34 cellular contexts compared by ENCODE assay signal in genomic region chr18:13183359-13183758, GRCh38.
"Had no signal": no experiment of that assay in that cellular context is flagged by ENCODE, and none has a peak within 500 bp of the region (broad histone marks: within the 10 kb centered on the region; RNA-seq: fewer than 3 reads in every experiment).

No MANE protein-coding gene starts in this region.

- H3K27ac ChIP-seq: adrenal gland, ascending aorta, breast epithelium, cardiac muscle cell, coronary artery, dorsolateral prefrontal cortex, gastroesophageal sphincter, WERI-Rb-1 had no signal

- H3K4me1 ChIP-seq: adrenal gland, ascending aorta, breast epithelium, gastroesophageal sphincter had no signal

- H3K27ac Mint-ChIP-seq: activated B cell treated with CpG ODN at 0.5 μM for 24 hours; activated CD8-positive, alpha-beta T cell treated with anti-CD3 and anti-CD28 coated beads for 36 hours; activated naive CD8-positive, alpha-beta T cell; activated T-helper 17 cell treated with anti-CD3 and anti-CD28 coated beads, Interleukin-2, amount 50 U/mL, for 72 hours; brain; dendritic cell treated with granulocyte-macrophage colony-stimulating factor and Interleukin-4, amounts not matched to agents 40 ng/mL and 50 ng/mL, for 4 days; T-cell; T-helper 1 cell treated with Interleukin-12 subunit alpha and Interleukin-12 subunit beta and Interleukin-4 antibody, amounts not matched to agents 30 μg/mL and 1 μg/mL, for 36 hours; T-helper 2 cell treated with Interferon-gamma antibody and Interleukin-4, amounts not matched to agents 5 μg/mL and 100 μg/mL, for 36 hours had no signal

- H3K9me3 Mint-ChIP-seq: activated B cell treated with CpG ODN at 0.5 μM for 24 hours; activated CD8-positive, alpha-beta T cell treated with anti-CD3 and anti-CD28 coated beads for 36 hours; activated T-cell treated with anti-CD3 and anti-CD28 coated beads, Interleukin-2, amount 50 U/mL, for 4 hours; activated T-helper 17 cell treated with anti-CD3 and anti-CD28 coated beads, Interleukin-2, amount 50 U/mL, for 72 hours; brain; central memory CD8-positive, alpha-beta T cell; dendritic cell treated with granulocyte-macrophage colony-stimulating factor and Interleukin-4, amounts not matched to agents 40 ng/mL and 50 ng/mL, for 4 days; endodermal cell; T-cell; T-helper 1 cell treated with Interleukin-12 subunit alpha and Interleukin-12 subunit beta and Interleukin-4 antibody, amounts not matched to agents 30 μg/mL and 1 μg/mL, for 36 hours; T-helper 2 cell treated with Interferon-gamma antibody and Interleukin-4, amounts not matched to agents 5 μg/mL and 100 μg/mL, for 36 hours had no signal

- H3K36me3 Mint-ChIP-seq: activated naive CD8-positive, alpha-beta T cell; brain; T-cell had no signal

- H3K9me3 ChIP-seq: adrenal gland, ascending aorta, breast epithelium, gastroesophageal sphincter had no signal

- H3K36me3 ChIP-seq: adrenal gland, ascending aorta, breast epithelium, cardiac muscle cell, gastroesophageal sphincter, WERI-Rb-1 had no signal

- H3K27me3 Mint-ChIP-seq: activated CD8-positive, alpha-beta T cell treated with anti-CD3 and anti-CD28 coated beads for 36 hours; activated naive CD8-positive, alpha-beta T cell had no signal

- H3K27me3 ChIP-seq: adrenal gland, ascending aorta, breast epithelium, cardiac muscle cell, dorsolateral prefrontal cortex, gastroesophageal sphincter had no signal

- H3K4me3 ChIP-seq: adrenal gland, ascending aorta, breast epithelium, cardiac muscle cell, coronary artery, dorsolateral prefrontal cortex, gastroesophageal sphincter had no signal

- H3K4me3 Mint-ChIP-seq: activated B cell treated with CpG ODN at 0.5 μM for 24 hours; activated CD8-positive, alpha-beta T cell treated with anti-CD3 and anti-CD28 coated beads for 36 hours; activated naive CD8-positive, alpha-beta T cell; activated T-cell treated with anti-CD3 and anti-CD28 coated beads, Interleukin-2, amount 50 U/mL, for 4 hours; activated T-helper 17 cell treated with anti-CD3 and anti-CD28 coated beads, Interleukin-2, amount 50 U/mL, for 72 hours; brain; central memory CD8-positive, alpha-beta T cell; dendritic cell treated with granulocyte-macrophage colony-stimulating factor and Interleukin-4, amounts not matched to agents 40 ng/mL and 50 ng/mL, for 4 days; endodermal cell; T-cell; T-helper 1 cell treated with Interleukin-12 subunit alpha and Interleukin-12 subunit beta and Interleukin-4 antibody, amounts not matched to agents 30 μg/mL and 1 μg/mL, for 36 hours; T-helper 2 cell treated with Interferon-gamma antibody and Interleukin-4, amounts not matched to agents 5 μg/mL and 100 μg/mL, for 36 hours had no signal

- H3K4me1 Mint-ChIP-seq: activated B cell treated with CpG ODN at 0.5 μM for 24 hours; brain; central memory CD8-positive, alpha-beta T cell; T-cell had no signal

- DNase-seq: activated B cell treated with CpG ODN at 0.5 μM for 24 hours; activated CD4-positive, alpha-beta T cell treated with anti-CD3 and anti-CD28 coated beads for 48 hours; activated CD4-positive, alpha-beta T cell treated with anti-CD3 and anti-CD28 coated beads, Interleukin-2, amount 50 U/mL, for 1 hour; activated CD4-positive, alpha-beta T cell treated with anti-CD3 and anti-CD28 coated beads, Interleukin-2, amount 50 U/mL, for 48 hours; activated CD8-positive, alpha-beta memory T cell treated with anti-CD3 and anti-CD28 coated beads for 24 hours; activated CD8-positive, alpha-beta T cell treated with anti-CD3 and anti-CD28 coated beads for 36 hours; activated effector memory CD4-positive, alpha-beta T cell treated with Interleukin-2 at 50 U/mL for 16 hours; activated gamma-delta T cell treated with Interleukin-2 at 50 U/mL for 16 hours; activated naive CD4-positive, alpha-beta T cell treated with anti-CD3 and anti-CD28 coated beads, Interleukin-2, amount 50 U/mL, for 16 hours; activated naive CD4-positive, alpha-beta T cell treated with Interleukin-2 at 50 U/mL for 16 hours; activated T-cell treated with anti-CD3 and anti-CD28 coated beads, Interleukin-2, amount 50 U/mL, for 4 hours; dorsolateral prefrontal cortex; effector memory CD4-positive, alpha-beta T cell; endodermal cell; foreskin melanocyte; SW 1271; T-cell; T1000; WERI-Rb-1 had no signal

- ATAC-seq: activated CD4-positive, CD25-positive, alpha-beta regulatory T cell treated with anti-CD3 and anti-CD28 coated beads, Interleukin-2, amount 50 U/mL, for 24 hours; activated CD8-positive, alpha-beta T cell treated with anti-CD3 and anti-CD28 coated beads for 36 hours; activated T-cell treated with anti-CD3 and anti-CD28 coated beads, Interleukin-2, amount 50 U/mL, for 4 hours; activated T-helper 17 cell treated with anti-CD3 and anti-CD28 coated beads, Interleukin-2, amount 50 U/mL, for 72 hours; esophagus mucosa; gastroesophageal sphincter; T-cell had no signal
